ENCODE assay signal across 24 cellular contexts in the genomic region with DNA sequence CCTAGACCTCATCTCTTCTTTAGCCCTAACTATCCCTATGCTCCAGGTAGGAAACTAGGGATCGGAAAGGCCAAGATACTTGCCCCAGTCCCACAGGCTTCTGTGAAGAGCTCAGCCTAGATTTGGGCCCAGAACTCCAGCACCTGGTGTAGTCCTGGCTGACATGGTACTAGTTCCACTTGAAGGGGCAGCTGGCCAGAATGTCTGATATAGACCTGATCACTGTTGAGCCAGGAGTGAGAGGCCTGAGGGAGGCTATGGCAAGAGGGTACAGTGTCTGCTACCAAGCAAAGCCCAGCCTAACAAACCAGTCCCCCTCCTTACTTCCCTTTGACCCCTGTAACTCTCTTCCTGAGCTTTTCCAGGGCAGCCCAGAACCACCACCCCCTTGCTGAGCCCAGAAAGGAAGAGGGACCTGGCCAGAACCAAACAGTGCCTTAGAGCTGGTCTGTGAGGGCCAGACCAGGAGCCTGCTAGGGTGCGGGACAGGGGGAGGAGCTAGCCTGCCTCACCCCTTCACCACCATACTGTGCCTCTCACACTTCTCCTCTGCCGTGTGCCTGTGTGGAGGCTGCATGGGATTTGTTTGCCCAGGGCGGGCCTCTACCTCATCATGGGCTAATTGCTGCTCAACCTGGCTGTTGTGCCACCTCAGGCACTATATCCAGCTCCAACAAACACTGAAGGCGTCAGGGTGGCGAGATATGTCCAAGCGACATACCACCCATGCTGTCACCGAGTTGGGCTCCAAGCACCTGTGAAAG. TPM values are rescaled to one million over a fixed set of nuclear protein-coding genes. Genes with fewer than 3 reads are reported as not detected.
DNase-seq lines count a peak whose midpoint lies in the region; ATAC-seq and TF ChIP-seq lines count a peak whose summit lies in the region.
"Had no signal": no experiment of that assay in that cellular context is flagged by ENCODE, and none has a peak within 500 bp of the region (broad histone marks: within the 10 kb centered on the region; RNA-seq: fewer than 3 reads in every experiment).

No MANE protein-coding gene starts in this region.

- no peak for TF ChIP-seq CTCF in osteoblast (IDR thresholded peaks at IDR 0.05; ENCODE audit: extremely low read depth, low read depth, low read length)

- H3K9me3 ChIP-seq in osteoblast (ENCODE audit: low read depth, low read length) = no peaks in the 10 kb centered on the region
- H3K9me3 ChIP-seq: BE2C had no signal

- H3K79me2 ChIP-seq in osteoblast (ENCODE audit: insufficient read depth, low read length) = no peaks in the 10 kb centered on the region

- peaks cover 32% of the 10 kb centered on the region for H3K36me3 ChIP-seq in osteoblast (ENCODE audit: insufficient read depth, low read length)
- H3K36me3 ChIP-seq: BE2C had no signal

- ATAC-seq in activated T-helper 17 cell treated with anti-CD3 and anti-CD28 coated beads, Interleukin-2, amount 50 U/mL, for 72 hours (replicated peaks) = no peak
- no peak for ATAC-seq in natural killer cell treated with Interleukin-12 subunit alpha and Interleukin-12 subunit beta and Interleukin-15 and Interleukin-18, amount 100 ng/mL, for 72 hours
- ATAC-seq: HepG2; left lobe of liver; naive thymus-derived CD8-positive, alpha-beta T cell; PC-3 had no signal

- no peak overlapping the region for H2AFZ ChIP-seq in osteoblast (ENCODE audit: low read length)
- H2AFZ ChIP-seq: GM23338 had no signal

- no peak overlapping the region for H3K4me3 ChIP-seq in osteoblast (ENCODE audit: insufficient read depth, low read length)
- H3K4me3 ChIP-seq: GM23338 had no signal

- H3K27me3 ChIP-seq in osteoblast (ENCODE audit: insufficient read depth, low read length) = no peaks in the 10 kb centered on the region
- H3K27me3 ChIP-seq: BE2C, brain microvascular endothelial cell had no signal

- DNase-seq in COR-L47 (lab: John Stamatoyannopoulos, UW) (peak; percentile 80), NCI-H1436 (lab: John Stamatoyannopoulos, UW) (peak; percentile 51), osteoblast (ENCODE audit: insufficient read length, low spot score, missing footprints) (peak; percentile 66), KG1 (lab: John Stamatoyannopoulos, UW) (no peak), globus pallidus (ENCODE audit: low spot score) (no peak)
- DNase-seq in natural killer cell treated with Interleukin-12 subunit alpha and Interleukin-12 subunit beta and Interleukin-15 and Interleukin-18, amount 100 ng/mL, for 72 hours (ENCODE audit: low spot score) = no peak
- DNase-seq in activated CD4-positive, alpha-beta T cell treated with anti-CD3 and anti-CD28 coated beads for 4 hours = no peak
- DNase-seq: activated B cell treated with CpG ODN at 0.5 μM for 24 hours; activated naive CD4-positive, alpha-beta T cell treated with anti-CD3 and anti-CD28 coated beads for 36 hours; BE2C; brain microvascular endothelial cell; effector CD4-positive, alpha-beta T cell; naive thymus-derived CD8-positive, alpha-beta T cell; NCI-H1048; PC-3; stimulated activated CD8-positive, alpha-beta memory T cell treated with anti-CD3 and anti-CD28 coated beads, Interleukin-4, amount 100 ng/mL, for 48 hours had no signal

- no peaks in the 10 kb centered on the region for H3K9me3 Mint-ChIP-seq in activated T-helper 17 cell treated with anti-CD3 and anti-CD28 coated beads, Interleukin-2, amount 50 U/mL, for 72 hours
- no peaks in the 10 kb centered on the region for H3K9me3 Mint-ChIP-seq in natural killer cell treated with Interleukin-12 subunit alpha and Interleukin-12 subunit beta and Interleukin-15 and Interleukin-18, amount 100 ng/mL, for 72 hours
- H3K9me3 Mint-ChIP-seq: activated B cell treated with CpG ODN at 0.5 μM for 24 hours; activated naive CD4-positive, alpha-beta T cell treated with anti-CD3 and anti-CD28 coated beads for 36 hours; GM23338; naive thymus-derived CD8-positive, alpha-beta T cell had no signal

- peaks cover 11% of the 10 kb centered on the region for H3K4me1 Mint-ChIP-seq in activated T-helper 17 cell treated with anti-CD3 and anti-CD28 coated beads, Interleukin-2, amount 50 U/mL, for 72 hours
- H3K4me1 Mint-ChIP-seq in natural killer cell treated with Interleukin-12 subunit alpha and Interleukin-12 subunit beta and Interleukin-15 and Interleukin-18, amount 100 ng/mL, for 72 hours (ENCODE audit: low read depth in 2 of 2) = peaks cover 18% of the 10 kb centered on the region in 2 donors

- no peak overlapping the region for H3K4me2 ChIP-seq in osteoblast (ENCODE audit: insufficient read depth, low read length)
- H3K4me2 ChIP-seq: GM23338 had no signal

- no peak overlapping the region for H3K27ac ChIP-seq in osteoblast (ENCODE audit: low read depth, low read length)
- H3K27ac ChIP-seq: brain microvascular endothelial cell had no signal

- peaks cover 22% of the 10 kb centered on the region for H3K4me1 ChIP-seq in osteoblast (ENCODE audit: insufficient read depth, low read length)
- H3K4me1 ChIP-seq: BE2C had no signal

- peaks cover 38% of the 10 kb centered on the region for H3K36me3 Mint-ChIP-seq in activated T-helper 17 cell treated with anti-CD3 and anti-CD28 coated beads, Interleukin-2, amount 50 U/mL, for 72 hours (ENCODE audit: low read depth)
- no peaks in the 10 kb centered on the region for H3K36me3 Mint-ChIP-seq in natural killer cell treated with Interleukin-12 subunit alpha and Interleukin-12 subunit beta and Interleukin-15 and Interleukin-18, amount 100 ng/mL, for 72 hours

- H3K27ac Mint-ChIP-seq in activated T-helper 17 cell treated with anti-CD3 and anti-CD28 coated beads, Interleukin-2, amount 50 U/mL, for 72 hours = peak overlapping the region; percentile 58
- H3K27ac Mint-ChIP-seq in natural killer cell treated with Interleukin-12 subunit alpha and Interleukin-12 subunit beta and Interleukin-15 and Interleukin-18, amount 100 ng/mL, for 72 hours = no peak overlapping the region
- H3K27ac Mint-ChIP-seq: activated B cell treated with CpG ODN at 0.5 μM for 24 hours; activated naive CD4-positive, alpha-beta T cell treated with anti-CD3 and anti-CD28 coated beads for 36 hours; GM23338 had no signal

- no peaks in the 10 kb centered on the region for H3K27me3 Mint-ChIP-seq in activated T-helper 17 cell treated with anti-CD3 and anti-CD28 coated beads, Interleukin-2, amount 50 U/mL, for 72 hours
- no peaks in the 10 kb centered on the region for H3K27me3 Mint-ChIP-seq in natural killer cell treated with Interleukin-12 subunit alpha and Interleukin-12 subunit beta and Interleukin-15 and Interleukin-18, amount 100 ng/mL, for 72 hours
- H3K27me3 Mint-ChIP-seq: activated B cell treated with CpG ODN at 0.5 μM for 24 hours; naive thymus-derived CD8-positive, alpha-beta T cell had no signal

- no peaks in the 10 kb centered on the region for H4K20me1 ChIP-seq in osteoblast (ENCODE audit: insufficient read depth, low read length)

- no peak overlapping the region for H3K4me3 Mint-ChIP-seq in activated T-helper 17 cell treated with anti-CD3 and anti-CD28 coated beads, Interleukin-2, amount 50 U/mL, for 72 hours
- no peak overlapping the region for H3K4me3 Mint-ChIP-seq in natural killer cell treated with Interleukin-12 subunit alpha and Interleukin-12 subunit beta and Interleukin-15 and Interleukin-18, amount 100 ng/mL, for 72 hours
- H3K4me3 Mint-ChIP-seq: activated B cell treated with CpG ODN at 0.5 μM for 24 hours; activated naive CD4-positive, alpha-beta T cell treated with anti-CD3 and anti-CD28 coated beads for 36 hours; GM23338; naive thymus-derived CD8-positive, alpha-beta T cell had no signal

RNA-seq across cellular contexts. Expression of gene POMGNT1, which starts 10.9 kb away (rescaled TPM):
- 10 to 100 TPM; 36.0 to 40.6 TPM for total RNA-seq in activated T-helper 17 cell treated with anti-CD3 and anti-CD28 coated beads, Interleukin-2, amount 50 U/mL, for 72 hours
- 43.9 and 45.6 TPM in 2 replicates for total RNA-seq in osteoblast
- total RNA-seq in natural killer cell treated with Interleukin-12 subunit alpha and Interleukin-12 subunit beta and Interleukin-15 and Interleukin-18, amount 100 ng/mL, for 72 hours = 10 to 100 TPM; 46.7 to 61.7 TPM

RNA-seq across cellular contexts. Expression of gene P3R3URF, which starts 11.0 kb away (rescaled TPM):
- total RNA-seq in activated T-helper 17 cell treated with anti-CD3 and anti-CD28 coated beads, Interleukin-2, amount 50 U/mL, for 72 hours = not detected
- total RNA-seq in osteoblast = not detected in 2 replicates
- not detected for total RNA-seq in natural killer cell treated with Interleukin-12 subunit alpha and Interleukin-12 subunit beta and Interleukin-15 and Interleukin-18, amount 100 ng/mL, for 72 hours
- total RNA-seq: activated B cell treated with CpG ODN at 0.5 μM for 24 hours; activated naive CD4-positive, alpha-beta T cell treated with anti-CD3 and anti-CD28 coated beads for 36 hours; Daoy; GM23338; HepG2; left lobe of liver; naive thymus-derived CD8-positive, alpha-beta T cell; NCI-H460; PC-3; T-helper 1 cell treated with Interleukin-12 subunit alpha and Interleukin-12 subunit beta and Interleukin-4 antibody, amounts not matched to agents 30 ng/mL and 1 ng/mL, for 36 hours; ureter had no signal

RNA-seq across cellular contexts. Expression of gene TSPAN1, which starts 12.4 kb away (rescaled TPM):
- not detected for total RNA-seq in activated T-helper 17 cell treated with anti-CD3 and anti-CD28 coated beads, Interleukin-2, amount 50 U/mL, for 72 hours
- 0.59 and 1.1 TPM in 2 replicates for total RNA-seq in osteoblast
- total RNA-seq in natural killer cell treated with Interleukin-12 subunit alpha and Interleukin-12 subunit beta and Interleukin-15 and Interleukin-18, amount 100 ng/mL, for 72 hours = not detected
- total RNA-seq: activated B cell treated with CpG ODN at 0.5 μM for 24 hours; activated naive CD4-positive, alpha-beta T cell treated with anti-CD3 and anti-CD28 coated beads for 36 hours; Daoy; GM23338; naive thymus-derived CD8-positive, alpha-beta T cell had no signal

RNA-seq across cellular contexts. Expression of gene LURAP1, which starts 15.8 kb away (rescaled TPM):
- total RNA-seq in activated T-helper 17 cell treated with anti-CD3 and anti-CD28 coated beads, Interleukin-2, amount 50 U/mL, for 72 hours = under 1 TPM in 1 of 2 donors, not detected in 1; 0.24 TPM
- 4.1 and 4.3 TPM in 2 replicates for total RNA-seq in osteoblast
- not detected for total RNA-seq in natural killer cell treated with Interleukin-12 subunit alpha and Interleukin-12 subunit beta and Interleukin-15 and Interleukin-18, amount 100 ng/mL, for 72 hours
- total RNA-seq: activated B cell treated with CpG ODN at 0.5 μM for 24 hours, Daoy, NCI-H460 had no signal

RNA-seq across cellular contexts. Expression of gene PIK3R3, which starts 54.9 kb away (rescaled TPM):
- total RNA-seq in activated T-helper 17 cell treated with anti-CD3 and anti-CD28 coated beads, Interleukin-2, amount 50 U/mL, for 72 hours = 1 to 10 TPM in 1 of 2 donors, under 1 TPM in 1; 0.56 to 2.2 TPM
- total RNA-seq in osteoblast = 4.0 and 5.3 TPM in 2 replicates
- 1 to 10 TPM; 3.3 to 7.4 TPM for total RNA-seq in natural killer cell treated with Interleukin-12 subunit alpha and Interleukin-12 subunit beta and Interleukin-15 and Interleukin-18, amount 100 ng/mL, for 72 hours

Comparison
In these comparisons a context has a peak if more than half of its experiments do, and no peak if none do; other contexts are left out.
1. DNase-seq: peak in COR-L47 (single experiment), NCI-H1436 (single experiment) and osteoblast (single experiment); none in natural killer cell treated with Interleukin-12 subunit alpha and Interleukin-12 subunit beta and Interleukin-15 and Interleukin-18, amount 100 ng/mL, for 72 hours (single experiment), KG1 (single experiment), globus pallidus (single experiment) and activated CD4-positive, alpha-beta T cell treated with anti-CD3 and anti-CD28 coated beads for 4 hours (0 of 2).